In genomic region chr1:35188578-35189392, GRCh38 we compare ENCODE assay signal across 11 cellular contexts. TPM values are rescaled to one million over a fixed set of nuclear protein-coding genes. Genes with fewer than 3 reads are reported as not detected.
DNase-seq lines count a peak whose midpoint lies in the region; ATAC-seq, FAIRE-seq and TF ChIP-seq lines count a peak whose summit lies in the region.
"Had no signal": no experiment of that assay in that cellular context is flagged by ENCODE, and none has a peak within 500 bp of the region (broad histone marks: within the 10 kb centered on the region; RNA-seq: fewer than 3 reads in every experiment).

No MANE protein-coding gene starts in this region.

- no peaks in the 10 kb centered on the region for H3K27me3 Mint-ChIP-seq in naive thymus-derived CD8-positive, alpha-beta T cell

- peaks cover 19 to 81% (median 54%) of the 10 kb centered on the region in 3 donors for H3K36me3 Mint-ChIP-seq in naive thymus-derived CD8-positive, alpha-beta T cell

- no peaks in the 10 kb centered on the region for H3K27me3 ChIP-seq in BLaER1 treated with 17β-estradiol and CSF1 and Interleukin-3, amounts not matched to agents 10 nM and 100 nM
- H3K27me3 ChIP-seq in IMR-90 (ENCODE audit: control insufficient read depth, insufficient read depth, low read length), result no peaks in the 10 kb centered on the region
- no peaks in the 10 kb centered on the region for H3K27me3 ChIP-seq in K562 (ENCODE audit: control insufficient read depth in 2 of 2, insufficient read depth in 2 of 2, low read length in 2 of 2)

- no peak for DNase-seq in IMR-90
- DNase-seq in K562 (ENCODE audit: extremely low read depth in 1 of 4, low spot score in 3 of 4), result no peak
- DNase-seq in naive thymus-derived CD8-positive, alpha-beta T cell, result peak in 1 of 10 donors; percentile 12
- no peak for DNase-seq in RCC 7860 (ENCODE audit: low spot score)
- no peak for DNase-seq in HK-2 (ENCODE audit: unreplicated experiment)
- DNase-seq in NCI-H2227 (lab: John Stamatoyannopoulos, UW; ENCODE audit: unreplicated experiment), result no peak
- DNase-seq: KBM-7, NCI-H2227 treated with DMSO at 0.1 percent for 48 hours, SHP77 had no signal

- no peak overlapping the region for H2BK15ac ChIP-seq in IMR-90 (ENCODE audit: low read depth, low read length)

- no peak overlapping the region for H2AFZ ChIP-seq in IMR-90 (replicated peaks; ENCODE audit: low read length, poor library complexity)
- no peak overlapping the region for H2AFZ ChIP-seq in K562 (ENCODE audit: low read depth, low read length)

- H3K4me1 Mint-ChIP-seq in naive thymus-derived CD8-positive, alpha-beta T cell, result peaks cover 36 to 89% (median 80%) of the 10 kb centered on the region in 4 donors

- peak overlapping the region in 9 of 10 experiments; percentile 90 to 100 (median 100); a peak in 14 of 20 replicates for H3K4me3 ChIP-seq in BLaER1 treated with 17β-estradiol and CSF1 and Interleukin-3, amounts not matched to agents 10 nM and 100 nM
- H3K4me3 ChIP-seq in IMR-90 (ENCODE audit: insufficient read depth, low read depth, low read length) (no peak overlapping the region), K562 (no peak overlapping the region)

- H2BK20ac ChIP-seq in IMR-90 (ENCODE audit: low read depth, low read length), result no peak overlapping the region

- peak overlapping the region; percentile 80 to 99 (median 95) for H3K4me2 ChIP-seq in BLaER1 treated with 17β-estradiol and CSF1 and Interleukin-3, amounts not matched to agents 10 nM and 100 nM
- H3K4me2 ChIP-seq in IMR-90 (ENCODE audit: low read depth, low read length) (0 out of 2 replicates have a peak overlapping the region, but pooled peaks have one; percentile 6), K562 (ENCODE audit: insufficient read depth, low read length) (no peak overlapping the region)

- POLR2A ChIA-PET in IMR-90 (lab: Charles Lee; ENCODE audit: unreplicated experiment) (interaction anchor here (0.6 kb wide), 2 partner anchors 69 to 205 kb away, joined by 3 to 7 read pairs; no protein-coding TSS in a partner anchor), K562 (lab: Yijun Ruan, JAX) (interaction anchor here (0.6 to 3.8 kb wide), 9 partner anchors 9 to 401 kb away, joined by 3 to 42 read pairs (median 3); no protein-coding TSS in a partner anchor)
- POLR2A ChIA-PET in naive thymus-derived CD8-positive, alpha-beta T cell (lab: Charles Lee), result no interaction called here

- dilution Hi-C loops in IMR-90 (cut with HindIII; ENCODE audit: low sequenced_read_pairs, unreplicated experiment), result no loop called here

- TF ChIP-seq CTCF in IMR-90 (conservative IDR thresholded peaks at IDR 0.05; ENCODE audit: low read depth, low read length) (no peak), K562 (IDR thresholded peaks at IDR 0.05 in 2 of 3, conservative IDR thresholded peaks at IDR 0.05 in 1 of 3; ENCODE audit: insufficient read depth in 2 of 3, low read depth in 1 of 3, low read length in 3 of 3) (no peak)

- peaks cover 92% of the 10 kb centered on the region for H3K79me2 ChIP-seq in K562 (ENCODE audit: control insufficient read depth, insufficient read depth, low read length)

- no peak for ATAC-seq in IMR-90 (ENCODE audit: low read depth)
- ATAC-seq in K562, result no peak
- ATAC-seq in naive thymus-derived CD8-positive, alpha-beta T cell, result no peak
- no peak for ATAC-seq in HG03469 (IDR thresholded peaks at IDR 0.05; ENCODE audit: unreplicated experiment)

- H3K79me1 ChIP-seq in IMR-90 (ENCODE audit: low read depth in 1 of 2, low read length in 2 of 2), result peaks cover 18 to 44% of the 10 kb centered on the region in 2 experiments

- peaks cover 0 to 5% (median 0%) of the 10 kb centered on the region in 11 experiments; a peak in 3 of 22 replicates for H3K9me3 ChIP-seq in BLaER1 treated with 17β-estradiol and CSF1 and Interleukin-3, amounts not matched to agents 10 nM and 100 nM (replicated peaks in 1 of 11)
- H3K9me3 ChIP-seq in IMR-90 (ENCODE audit: control insufficient read depth, insufficient read depth, low read length), result no peaks in the 10 kb centered on the region
- H3K9me3 ChIP-seq in K562 (replicated peaks; ENCODE audit: control insufficient read depth, insufficient read depth, low read depth, low read length), result no peaks in the 10 kb centered on the region

- intact Hi-C loops in IMR-90 (cut with micrococcal nuclease) (loop anchor here (10.0 kb wide), 2 partner anchors 184 to 334 kb away; partner anchors contain the start of gene SMIM12), K562 (cut with micrococcal nuclease) (loop anchor here (10.0 kb wide), 1 partner anchor 154 kb away; the partner anchor contains the start of gene ZMYM6)

- no peak for TF ChIP-seq POLR2A in IMR-90 (IDR thresholded peaks at IDR 0.05; ENCODE audit: low read depth, low read length)
- no peak for TF ChIP-seq POLR2A in K562 (conservative IDR thresholded peaks at IDR 0.05)

- BruUV-seq in IMR-90 (replicated peaks; lab: Mats Ljungman, UMichigan) (no TSS peak), K562 (replicated peaks; lab: Mats Ljungman, UMichigan) (TSS peak; percentile 0)

- H2AK9ac ChIP-seq in IMR-90 (replicated peaks; ENCODE audit: low read depth, low read length, poor library complexity), result no peak overlapping the region

- 85% methylated on average over 3 of the region's 20 CpGs; no CpG with 5 or more reads in 1 of the 2 experiments for WGBS in IMR-90 (ENCODE audit: extremely low coverage in 2 of 2, insufficient read length in 1 of 2), 2 experiments
- WGBS in K562 (ENCODE audit: insufficient coverage, low coverage, missing lambda C conversion rate), result 95% methylated on average over 20 of the region's 20 CpGs

- no peak overlapping the region for H4K5ac ChIP-seq in IMR-90 (ENCODE audit: low read depth, low read length)

- no peak overlapping the region for H4K8ac ChIP-seq in IMR-90 (ENCODE audit: low read depth in 2 of 2, low read length in 2 of 2)

- CTCF ChIA-PET in IMR-90 (lab: Yijun Ruan, JAX) (no interaction called here), K562 (lab: Yijun Ruan, JAX; ENCODE audit: low intra/inter-chr PET ratio) (no interaction called here)

- H3K4ac ChIP-seq in IMR-90 (ENCODE audit: low read depth, low read length), result no peak overlapping the region

- peaks cover 2% of the 10 kb centered on the region; the same call in 1 of the 2 replicates for H3K9me1 ChIP-seq in IMR-90 (ENCODE audit: insufficient read depth, low read length)
- H3K9me1 ChIP-seq in K562 (ENCODE audit: control insufficient read depth, insufficient read depth, low read length), result peaks cover 13% of the 10 kb centered on the region

- peak overlapping the region; percentile 61 to 99 (median 85) for H3K27ac Mint-ChIP-seq in naive thymus-derived CD8-positive, alpha-beta T cell

- peaks cover 81 to 87% (median 82%) of the 10 kb centered on the region in 11 experiments for H4K20me1 ChIP-seq in BLaER1 treated with 17β-estradiol and CSF1 and Interleukin-3, amounts not matched to agents 10 nM and 100 nM
- peaks cover 79% of the 10 kb centered on the region for H4K20me1 ChIP-seq in IMR-90 (ENCODE audit: insufficient read depth, low read length)
- H4K20me1 ChIP-seq in K562 (replicated peaks; ENCODE audit: control insufficient read depth, insufficient read depth, low read length), result peaks cover 50% of the 10 kb centered on the region

- no peak for FAIRE-seq in K562 (lab: Jason Lieb, UNC)
- no peak for FAIRE-seq in RCC 7860 (lab: Jason Lieb, UNC)

- no peak overlapping the region for H2BK5ac ChIP-seq in IMR-90 (ENCODE audit: low read depth, low read length, poor library complexity, severe bottlenecking)

- in situ Hi-C loops in IMR-90 (cut with MboI; ENCODE audit: low sequenced_read_pairs) (no loop called here), K562 (cut with MboI) (no loop called here)

- H3K4me3 Mint-ChIP-seq in naive thymus-derived CD8-positive, alpha-beta T cell, result peak overlapping the region; percentile 80 to 98 (median 93)

- H3K9ac ChIP-seq in BLaER1 treated with 17β-estradiol and CSF1 and Interleukin-3, amounts not matched to agents 10 nM and 100 nM, result peak overlapping the region in 5 of 11 experiments; percentile 15 to 100 (median 100); a peak in 6 of 22 replicates
- H3K9ac ChIP-seq in IMR-90 (ENCODE audit: low read depth, low read length) (no peak overlapping the region), K562 (ENCODE audit: insufficient read depth in 1 of 2, low read depth in 2 of 2, low read length in 2 of 2) (no peak overlapping the region)

- no peaks in the 10 kb centered on the region for H3K9me3 Mint-ChIP-seq in naive thymus-derived CD8-positive, alpha-beta T cell

- no peak for TF ChIP-seq EP300 in K562 (IDR thresholded peaks at IDR 0.05; ENCODE audit: low read length)

- H3K18ac ChIP-seq in IMR-90 (ENCODE audit: low read depth, low read length), result no peak overlapping the region

- no peak for TF ChIP-seq RAD21 in IMR-90 (IDR thresholded peaks at IDR 0.05; ENCODE audit: low read length)
- TF ChIP-seq RAD21 in K562 (CRISPR knock-in tag; conservative IDR thresholded peaks at IDR 0.05 in 1 of 2, IDR thresholded peaks at IDR 0.05 in 1 of 2), result no peak

- peaks cover 77 to 81% (median 81%) of the 10 kb centered on the region in 11 experiments for H3K36me3 ChIP-seq in BLaER1 treated with 17β-estradiol and CSF1 and Interleukin-3, amounts not matched to agents 10 nM and 100 nM
- H3K36me3 ChIP-seq in IMR-90 (ENCODE audit: control insufficient read depth, insufficient read depth, low read length) (peaks cover 63% of the 10 kb centered on the region), K562 (ENCODE audit: control insufficient read depth, insufficient read depth, low read length) (peaks cover 80% of the 10 kb centered on the region)

- H2AK5ac ChIP-seq in IMR-90 (ENCODE audit: low read depth, low read length), result no peak overlapping the region

- H2BK120ac ChIP-seq in IMR-90 (ENCODE audit: low read depth, low read length), result no peak overlapping the region

- H3K56ac ChIP-seq in IMR-90 (ENCODE audit: extremely low read depth, insufficient read depth, low read length), result no peak overlapping the region

- H3K23ac ChIP-seq in IMR-90 (ENCODE audit: low read depth, low read length), result no peak overlapping the region

- H3K27ac ChIP-seq in BLaER1 treated with 17β-estradiol and CSF1 and Interleukin-3, amounts not matched to agents 10 nM and 100 nM, result no peak overlapping the region
- H3K27ac ChIP-seq in IMR-90 (ENCODE audit: insufficient read depth, low read length), result no peak overlapping the region
- no peak overlapping the region for H3K27ac ChIP-seq in K562 (ENCODE audit: extremely low read depth, low read depth, low read length)

- no peak overlapping the region for H3K14ac ChIP-seq in IMR-90 (replicated peaks; ENCODE audit: low read depth, low read length)

- no peak overlapping the region for H4K91ac ChIP-seq in IMR-90 (ENCODE audit: insufficient read depth, low read depth, low read length)

- H3K4me1 ChIP-seq in BLaER1 treated with 17β-estradiol and CSF1 and Interleukin-3, amounts not matched to agents 10 nM and 100 nM, result peaks cover 46 to 74% (median 55%) of the 10 kb centered on the region in 10 experiments
- H3K4me1 ChIP-seq in IMR-90 (ENCODE audit: control insufficient read depth, insufficient read depth, low read length) (peaks cover 5% of the 10 kb centered on the region), K562 (replicated peaks in 1 of 2; ENCODE audit: control insufficient read depth in 2 of 2, insufficient read depth in 2 of 2, low read length in 2 of 2) (peaks cover 8 to 24% of the 10 kb centered on the region in 2 experiments; a peak in 4 of 5 replicates)

RNA-seq across cellular contexts. Expression of gene SFPQ, which starts 4.2 kb away (rescaled TPM):
- total RNA-seq in IMR-90 (2012; rRNA removed) (53.9 and 121 TPM in 2 replicates), K562 (2014; rRNA removed) (346 and 402 TPM in 2 replicates), K562 (2014; rRNA removed; fragmentation: Illumina TruSeq; extraction: Trizol) (477 and 544 TPM in 2 replicates), K562 (2015; rRNA removed; fragmentation: Illumina TruSeq; extraction: Trizol) (480 and 510 TPM in 2 replicates), K562 (2021) (341 and 367 TPM in 2 replicates)
- polyA plus RNA-seq in IMR-90 (2012; rRNA removed) (91.4 and 121 TPM in 2 replicates), K562 (2011; rRNA removed) (135 and 164 TPM in 2 replicates), K562 (2014; fragmentation: Illumina TruSeq; extraction: Trizol) (501 and 562 TPM in 2 replicates), K562 (2014; fragmentation: Nextera tagmentation; extraction: Ambion mirVana) (10 to 100 TPM; 69.7 to 73.4 TPM), K562 (2014; rRNA removed) (266 and 399 TPM in 2 replicates)
- polyA plus RNA-seq in IMR-90 (2012; cell fraction: cytosol; rRNA removed), result 25.7 and 28.4 TPM in 2 replicates
- 122 and 444 TPM in 2 replicates for polyA plus RNA-seq in IMR-90 (2012; cell fraction: nucleus; rRNA removed; ENCODE audit: low replicate concordance)
- 205 and 671 TPM in 2 replicates for total RNA-seq in K562 (2011; cell fraction: chromatin; rRNA removed; ENCODE audit: low replicate concordance)
- total RNA-seq in K562 (2011; cell fraction: nucleolus; rRNA removed), result 112 and 137 TPM in 2 replicates
- total RNA-seq in K562 (2011; cell fraction: nucleoplasm; rRNA removed), result 370 and 701 TPM in 2 replicates
- 48.2 and 57.6 TPM in 2 replicates for polyA plus RNA-seq in K562 (2011; cell fraction: cytosol; rRNA removed)
- polyA plus RNA-seq in K562 (2011; cell fraction: nucleus; rRNA removed), result 222 and 300 TPM in 2 replicates
- 216 and 359 TPM in 2 replicates for polyA plus RNA-seq in K562 (2012)
- 261 and 336 TPM in 2 replicates for polyA minus RNA-seq in K562 (2011; rRNA and poly(A)+ RNA removed)
- polyA minus RNA-seq in K562 (2011; cell fraction: cytosol; rRNA and poly(A)+ RNA removed), result 91.0 and 96.7 TPM in 2 replicates
- 163 and 287 TPM in 2 replicates for polyA minus RNA-seq in K562 (2011; cell fraction: nucleus; rRNA and poly(A)+ RNA removed)
- 100 to 1,000 TPM; 400 to 418 TPM for total RNA-seq in naive thymus-derived CD8-positive, alpha-beta T cell
- polyA plus RNA-seq in naive thymus-derived CD8-positive, alpha-beta T cell, result 100 to 1,000 TPM in 2 of 3 donors, 10 to 100 TPM in 1; 85.6 to 138 (median 104) TPM

Comparison
In these comparisons a context has a peak if more than half of its experiments do, and no peak if none do; other contexts are left out.
1. H3K4me3 ChIP-seq: peak in BLaER1 treated with 17β-estradiol and CSF1 and Interleukin-3, amounts not matched to agents 10 nM and 100 nM (9 of 10); none in IMR-90 (single experiment) and K562 (single experiment).